ENCODE assay signal across 23 cellular contexts in genomic region chr21:42493109-42494060, GRCh38. TPM values are rescaled to one million over a fixed set of nuclear protein-coding genes. Genes with fewer than 3 reads are reported as not detected.
"Had no signal": no experiment of that assay in that cellular context is flagged by ENCODE, and none has a peak within 500 bp of the region (broad histone marks: within the 10 kb centered on the region; RNA-seq: fewer than 3 reads in every experiment).

No MANE protein-coding gene starts in this region.

- H2AFZ ChIP-seq: neural progenitor cell had no signal

- DNase-seq: activated CD4-positive, alpha-beta T cell treated with anti-CD3 and anti-CD28 coated beads for 4 hours; activated CD8-positive, alpha-beta memory T cell treated with anti-CD3 and anti-CD28 coated beads, Interleukin-2, amount 50 U/mL, for 4 hours; activated CD8-positive, alpha-beta T cell treated with anti-CD3 and anti-CD28 coated beads for 36 hours; activated gamma-delta T cell; activated T-cell treated with anti-CD3 and anti-CD28 coated beads, Interleukin-2, amount 50 U/mL, for 72 hours; amniotic stem cell; body of pancreas; caudate nucleus; effector CD4-positive, alpha-beta T cell; foreskin melanocyte; kidney glomerular epithelial cell; mesenchymal stem cell; ovary; sigmoid colon; stimulated activated CD4-positive, alpha-beta T cell treated with anti-CD3 and anti-CD28 coated beads, Interleukin-1b, Interleukin-23, amount 100 ng/mL, for 48 hours; thyroid gland had no signal

- H3K36me3 Mint-ChIP-seq: activated naive CD8-positive, alpha-beta T cell; neural progenitor cell; WTC11 had no signal

- H3K4me2 ChIP-seq: neural progenitor cell had no signal

- H3K27ac Mint-ChIP-seq: activated CD8-positive, alpha-beta T cell treated with anti-CD3 and anti-CD28 coated beads for 36 hours; activated naive CD8-positive, alpha-beta T cell; activated T-cell treated with anti-CD3 and anti-CD28 coated beads, Interleukin-2, amount 50 U/mL, for 72 hours; neural progenitor cell; T-helper 1 cell treated with Interleukin-12 subunit alpha and Interleukin-12 subunit beta and Interleukin-4 antibody, amounts not matched to agents 30 μg/mL and 1 μg/mL, for 36 hours; WTC11 had no signal

- H3K27me3 Mint-ChIP-seq: activated CD8-positive, alpha-beta T cell treated with anti-CD3 and anti-CD28 coated beads for 36 hours; activated naive CD8-positive, alpha-beta T cell had no signal

- ATAC-seq: activated CD8-positive, alpha-beta T cell treated with anti-CD3 and anti-CD28 coated beads for 36 hours; activated T-cell treated with anti-CD3 and anti-CD28 coated beads, Interleukin-2, amount 50 U/mL, for 72 hours; body of pancreas; SK-N-SH treated with all-trans-retinoic acid at 6 μM for 48 hours; WTC11 had no signal

- H3K4me3 ChIP-seq: body of pancreas, coronary artery, neural progenitor cell, ovary, sigmoid colon, thyroid gland had no signal

- H3K27me3 ChIP-seq: body of pancreas, ovary, thyroid gland had no signal

- H3K36me3 ChIP-seq: neural progenitor cell, ovary, sigmoid colon, thyroid gland had no signal

- H3K4me3 Mint-ChIP-seq: activated CD8-positive, alpha-beta T cell treated with anti-CD3 and anti-CD28 coated beads for 36 hours; activated naive CD8-positive, alpha-beta T cell; activated T-cell treated with anti-CD3 and anti-CD28 coated beads, Interleukin-2, amount 50 U/mL, for 72 hours; neural progenitor cell; T-helper 1 cell treated with Interleukin-12 subunit alpha and Interleukin-12 subunit beta and Interleukin-4 antibody, amounts not matched to agents 30 μg/mL and 1 μg/mL, for 36 hours; WTC11 had no signal

- H3K9ac ChIP-seq: neural progenitor cell had no signal

- H3K27ac ChIP-seq: body of pancreas, coronary artery, neural progenitor cell, ovary, sigmoid colon, thyroid gland had no signal

- H3K9me3 ChIP-seq: body of pancreas, ovary, sigmoid colon, thyroid gland had no signal

- H3K9me3 Mint-ChIP-seq: activated CD8-positive, alpha-beta T cell treated with anti-CD3 and anti-CD28 coated beads for 36 hours; neural progenitor cell had no signal

RNA-seq across cellular contexts. Expression of gene RSPH1, which starts 2.6 kb away (rescaled TPM):
- total RNA-seq: activated CD8-positive, alpha-beta T cell treated with anti-CD3 and anti-CD28 coated beads for 36 hours; myocyte had no signal

RNA-seq across cellular contexts. Expression of gene SLC37A1, which starts 20.3 kb away (rescaled TPM):
- total RNA-seq: myocyte had no signal
